In genomic region chr17:8807070-8807550, GRCh38 we compare ENCODE assay signal across 1 cellular context.
TF ChIP-seq lines count a peak whose summit lies in the region.

No MANE protein-coding gene starts in this region.

TF ChIP-seq in liver, 16 proteins besides CTCF, POLR2A, EP300 and RAD21 (continued from another document):
- no peak for TF ChIP-seq SP1 (IDR thresholded peaks at IDR 0.05)
- no peak for TF ChIP-seq JUND (IDR thresholded peaks at IDR 0.05)
- no peak for TF ChIP-seq TAF1 (conservative IDR thresholded peaks at IDR 0.05)
- TF ChIP-seq ZBTB33 (IDR thresholded peaks at IDR 0.05): no peak
- no peak for TF ChIP-seq RXRA (IDR thresholded peaks at IDR 0.05)
- no peak for TF ChIP-seq FOXA1 (IDR thresholded peaks at IDR 0.05)
TF ChIP-seq in liver: peak in this region for 0.
